In the genomic region with DNA sequence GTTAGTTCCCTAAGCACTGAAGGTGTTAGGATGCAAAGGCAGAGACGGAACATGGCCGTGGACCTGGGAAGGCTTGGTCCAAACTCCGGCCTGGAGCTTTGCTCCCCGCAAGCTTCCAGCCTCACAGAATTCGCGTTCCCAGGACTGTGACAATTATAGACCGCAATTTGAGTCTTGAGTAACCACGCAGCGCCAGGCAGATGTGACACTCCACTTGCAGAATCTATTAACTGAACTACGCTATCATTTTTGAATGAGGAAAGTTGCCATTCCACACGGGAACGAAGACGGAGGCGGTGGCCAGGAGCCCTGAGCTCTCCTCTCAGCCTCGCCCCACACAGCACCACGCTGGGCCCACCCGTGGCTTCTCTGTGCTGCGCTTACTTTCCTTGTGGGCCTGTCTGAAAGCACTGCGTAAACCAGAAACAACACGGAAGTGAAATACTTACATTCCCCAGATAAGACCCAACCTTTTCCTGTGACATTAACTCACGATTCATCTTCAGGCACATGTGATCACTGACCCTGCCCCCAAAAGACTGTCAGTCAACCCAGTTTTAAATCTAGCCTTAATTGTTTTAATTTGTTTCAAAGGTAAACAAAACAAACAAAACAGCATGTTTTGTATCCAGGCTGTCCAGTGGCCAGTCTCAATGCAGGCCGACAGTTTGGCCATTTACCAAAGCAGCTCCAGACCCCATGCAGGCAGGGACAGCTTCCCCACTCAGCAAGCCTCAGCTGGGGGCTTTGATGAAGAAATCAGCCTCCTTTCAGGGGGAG, we compare ENCODE assay signal across 11 cellular contexts. TPM values are rescaled to one million over a fixed set of nuclear protein-coding genes. Genes with fewer than 3 reads are reported as not detected.
DNase-seq lines count a peak whose midpoint lies in the region; ATAC-seq and TF ChIP-seq lines count a peak whose summit lies in the region.
"Had no signal": no experiment of that assay in that cellular context is flagged by ENCODE, and none has a peak within 500 bp of the region (broad histone marks: within the 10 kb centered on the region; RNA-seq: fewer than 3 reads in every experiment).

No MANE protein-coding gene starts in this region.

- WGBS in right cardiac atrium: 78% methylated on average over 22 of the region's 22 CpGs

- CTCF ChIA-PET in WTC11 (lab: Charles Lee): interaction anchor here (1.1 kb wide), 1 partner anchor 15 kb away, joined by 3 read pairs; no protein-coding TSS in a partner anchor

- no peak overlapping the region for H3K4me3 Mint-ChIP-seq in WTC11

- no peak for ATAC-seq in right cardiac atrium
- no peak for ATAC-seq in WTC11
- no peak for ATAC-seq in lower lobe of right lung
- no peak for ATAC-seq in upper lobe of right lung

- no peak overlapping the region for H3K27ac ChIP-seq in right cardiac atrium (ENCODE audit: low read length)
- no peak overlapping the region for H3K27ac ChIP-seq in right atrium auricular region
- no peak overlapping the region for H3K27ac ChIP-seq in lower lobe of right lung
- no peak overlapping the region for H3K27ac ChIP-seq in upper lobe of right lung
- H3K27ac ChIP-seq: vagina had no signal

- H3K9me3 Mint-ChIP-seq in WTC11: no peaks in the 10 kb centered on the region

- H3K9me3 ChIP-seq in right cardiac atrium (ENCODE audit: control insufficient read depth, low read length) (no peaks in the 10 kb centered on the region), right atrium auricular region (no peaks in the 10 kb centered on the region), lower lobe of right lung (no peaks in the 10 kb centered on the region), upper lobe of right lung (no peaks in the 10 kb centered on the region)
- H3K9me3 ChIP-seq: mucosa of descending colon, vagina had no signal

- H3K4me1 Mint-ChIP-seq in WTC11: peaks cover 15% of the 10 kb centered on the region

- no peaks in the 10 kb centered on the region for H3K27me3 Mint-ChIP-seq in WTC11 (ENCODE audit: low read depth)

- no peak overlapping the region for H3K4me3 ChIP-seq in right cardiac atrium (ENCODE audit: low read length)
- H3K4me3 ChIP-seq in right atrium auricular region: no peak overlapping the region
- H3K4me3 ChIP-seq in lower lobe of right lung: no peak overlapping the region
- H3K4me3 ChIP-seq in upper lobe of right lung: no peak overlapping the region
- H3K4me3 ChIP-seq: mucosa of descending colon, skin epidermis, vagina had no signal

- TF ChIP-seq CTCF in right atrium auricular region (IDR thresholded peaks at IDR 0.05) (no peak), WTC11 (IDR thresholded peaks at IDR 0.05) (no peak), lower lobe of right lung (IDR thresholded peaks at IDR 0.05) (no peak), upper lobe of right lung (IDR thresholded peaks at IDR 0.05) (no peak)

- H3K27me3 ChIP-seq in right cardiac atrium (ENCODE audit: control insufficient read depth, insufficient read depth): no peaks in the 10 kb centered on the region
- no peaks in the 10 kb centered on the region for H3K27me3 ChIP-seq in right atrium auricular region
- peaks cover 5% of the 10 kb centered on the region for H3K27me3 ChIP-seq in lower lobe of right lung (ENCODE audit: low read depth)
- no peaks in the 10 kb centered on the region for H3K27me3 ChIP-seq in upper lobe of right lung
- H3K27me3 ChIP-seq: vagina had no signal

- H3K4me1 ChIP-seq in right cardiac atrium (ENCODE audit: control insufficient read depth, insufficient read depth, low read length): no peaks in the 10 kb centered on the region
- H3K4me1 ChIP-seq in right atrium auricular region: no peaks in the 10 kb centered on the region
- H3K4me1 ChIP-seq in lower lobe of right lung: no peaks in the 10 kb centered on the region
- H3K4me1 ChIP-seq in upper lobe of right lung: no peaks in the 10 kb centered on the region

- POLR2A ChIA-PET in WTC11 (lab: Charles Lee): no interaction called here

- no peak overlapping the region for H3K27ac Mint-ChIP-seq in WTC11

- H3K36me3 ChIP-seq in right atrium auricular region (no peaks in the 10 kb centered on the region), lower lobe of right lung (no peaks in the 10 kb centered on the region), upper lobe of right lung (no peaks in the 10 kb centered on the region)
- H3K36me3 ChIP-seq: vagina had no signal

- DNase-seq in right cardiac atrium (peak; percentile 4 to 31 (median 13)), right atrium auricular region (ENCODE audit: low spot score) (no peak), WTC11 (ENCODE audit: low spot score) (peak; percentile 7), lower lobe of right lung (peak; percentile 24), upper lobe of right lung (peak; percentile 40), NCI-H748 (lab: John Stamatoyannopoulos, UW; ENCODE audit: unreplicated experiment) (no peak), midbrain (lab: John Stamatoyannopoulos, UW) (no peak)
- no peak for DNase-seq in activated CD4-positive, alpha-beta T cell treated with anti-CD3 and anti-CD28 coated beads, Interleukin-2, amount 50 U/mL, for 4 hours

- intact Hi-C loops in right cardiac atrium (cut with DNase I): no loop called here
- intact Hi-C loops in lower lobe of right lung (cut with DNase I): no loop called here
- intact Hi-C loops in upper lobe of right lung (cut with DNase I): no loop called here

- H3K36me3 Mint-ChIP-seq in WTC11: no peaks in the 10 kb centered on the region

TF ChIP-seq in WTC11, 78 proteins besides CTCF, POLR2A, EP300 and RAD21:
- TF ChIP-seq ZNF423 (CRISPR knock-in tag; IDR thresholded peaks at IDR 0.05): 0 out of 2 replicates have a peak, but pooled peaks have one; percentile 26
- TF ChIP-seq TCF7 (CRISPR knock-in tag; IDR thresholded peaks at IDR 0.05; ENCODE audit: low read depth): no peak
- TF ChIP-seq, protein P1, sequence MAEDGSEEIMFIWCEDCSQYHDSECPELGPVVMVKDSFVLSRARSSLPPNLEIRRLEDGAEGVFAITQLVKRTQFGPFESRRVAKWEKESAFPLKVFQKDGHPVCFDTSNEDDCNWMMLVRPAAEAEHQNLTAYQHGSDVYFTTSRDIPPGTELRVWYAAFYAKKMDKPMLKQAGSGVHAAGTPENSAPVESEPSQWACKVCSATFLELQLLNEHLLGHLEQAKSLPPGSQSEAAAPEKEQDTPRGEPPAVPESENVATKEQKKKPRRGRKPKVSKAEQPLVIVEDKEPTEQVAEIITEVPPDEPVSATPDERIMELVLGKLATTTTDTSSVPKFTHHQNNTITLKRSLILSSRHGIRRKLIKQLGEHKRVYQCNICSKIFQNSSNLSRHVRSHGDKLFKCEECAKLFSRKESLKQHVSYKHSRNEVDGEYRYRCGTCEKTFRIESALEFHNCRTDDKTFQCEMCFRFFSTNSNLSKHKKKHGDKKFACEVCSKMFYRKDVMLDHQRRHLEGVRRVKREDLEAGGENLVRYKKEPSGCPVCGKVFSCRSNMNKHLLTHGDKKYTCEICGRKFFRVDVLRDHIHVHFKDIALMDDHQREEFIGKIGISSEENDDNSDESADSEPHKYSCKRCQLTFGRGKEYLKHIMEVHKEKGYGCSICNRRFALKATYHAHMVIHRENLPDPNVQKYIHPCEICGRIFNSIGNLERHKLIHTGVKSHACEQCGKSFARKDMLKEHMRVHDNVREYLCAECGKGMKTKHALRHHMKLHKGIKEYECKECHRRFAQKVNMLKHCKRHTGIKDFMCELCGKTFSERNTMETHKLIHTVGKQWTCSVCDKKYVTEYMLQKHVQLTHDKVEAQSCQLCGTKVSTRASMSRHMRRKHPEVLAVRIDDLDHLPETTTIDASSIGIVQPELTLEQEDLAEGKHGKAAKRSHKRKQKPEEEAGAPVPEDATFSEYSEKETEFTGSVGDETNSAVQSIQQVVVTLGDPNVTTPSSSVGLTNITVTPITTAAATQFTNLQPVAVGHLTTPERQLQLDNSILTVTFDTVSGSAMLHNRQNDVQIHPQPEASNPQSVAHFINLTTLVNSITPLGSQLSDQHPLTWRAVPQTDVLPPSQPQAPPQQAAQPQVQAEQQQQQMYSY (CRISPR knock-in tag; IDR thresholded peaks at IDR 0.05): peak; percentile 88
- no peak for TF ChIP-seq SMAD3 (CRISPR knock-in tag; IDR thresholded peaks at IDR 0.05; ENCODE audit: borderline replicate concordance)

RNA-seq across cellular contexts. Expression of a gene that starts 16.1 kb away (rescaled TPM):
- total RNA-seq in right cardiac atrium (10 to 100 TPM; 16.0 to 35.8 (median 26.1) TPM), right atrium auricular region (10 to 100 TPM; 10.9 to 22.0 TPM), WTC11 (2021) (13.5 to 17.7 TPM (median 16.4 TPM) in 3 replicates), lower lobe of right lung (29.0 TPM), upper lobe of right lung (37.8 TPM)
- 15.4 TPM for polyA plus RNA-seq in right cardiac atrium

Comparison
In these comparisons a context has a peak if more than half of its experiments do, and no peak if none do; other contexts are left out.
1. DNase-seq: peak in right cardiac atrium (3 of 3), WTC11 (single experiment), lower lobe of right lung (single experiment) and upper lobe of right lung (single experiment); none in right atrium auricular region (single experiment), NCI-H748 (single experiment), activated CD4-positive, alpha-beta T cell treated with anti-CD3 and anti-CD28 coated beads, Interleukin-2, amount 50 U/mL, for 4 hours (0 of 2) and midbrain (single experiment).